ENCODE assay signal across 8 cellular contexts in genomic region chr12:121839106-121839992, GRCh38.
DNase-seq lines count a peak whose midpoint lies in the region; ATAC-seq and TF ChIP-seq lines count a peak whose summit lies in the region.

No MANE protein-coding gene starts in this region.

- ATAC-seq in HG02885 (IDR thresholded peaks at IDR 0.05; ENCODE audit: poor library complexity, unreplicated experiment): peak; percentile 95

- H3K4me3 ChIP-seq in retinal pigment epithelial cell (ENCODE audit: low read length): peak overlapping the region; percentile 77

- TF ChIP-seq POLR2A in GM15510 (IDR thresholded peaks at IDR 0.05; ENCODE audit: borderline replicate concordance, extremely low read depth, insufficient read length): peak; percentile 63

- TF ChIP-seq CTCF in retinal pigment epithelial cell (conservative IDR thresholded peaks at IDR 0.05; ENCODE audit: low read depth, low read length): peak; percentile 41

- DNase-seq in NCI-H187 treated with DMSO at 0.1 percent for 48 hours (lab: John Stamatoyannopoulos, UW) (peak; percentile 91), T-helper 22 cell (ENCODE audit: low read depth) (peak; percentile 99), astrocyte of the hippocampus (ENCODE audit: low read depth, low spot score) (peak; percentile 99), hippocampal formation (lab: John Stamatoyannopoulos, UW) (peak; percentile 58 to 93), retinal pigment epithelial cell (ENCODE audit: low read depth) (peak; percentile 86), NCI-H1105 treated with DMSO at 0.1 percent for 48 hours (lab: John Stamatoyannopoulos, UW) (no peak)
